In the genomic region with DNA sequence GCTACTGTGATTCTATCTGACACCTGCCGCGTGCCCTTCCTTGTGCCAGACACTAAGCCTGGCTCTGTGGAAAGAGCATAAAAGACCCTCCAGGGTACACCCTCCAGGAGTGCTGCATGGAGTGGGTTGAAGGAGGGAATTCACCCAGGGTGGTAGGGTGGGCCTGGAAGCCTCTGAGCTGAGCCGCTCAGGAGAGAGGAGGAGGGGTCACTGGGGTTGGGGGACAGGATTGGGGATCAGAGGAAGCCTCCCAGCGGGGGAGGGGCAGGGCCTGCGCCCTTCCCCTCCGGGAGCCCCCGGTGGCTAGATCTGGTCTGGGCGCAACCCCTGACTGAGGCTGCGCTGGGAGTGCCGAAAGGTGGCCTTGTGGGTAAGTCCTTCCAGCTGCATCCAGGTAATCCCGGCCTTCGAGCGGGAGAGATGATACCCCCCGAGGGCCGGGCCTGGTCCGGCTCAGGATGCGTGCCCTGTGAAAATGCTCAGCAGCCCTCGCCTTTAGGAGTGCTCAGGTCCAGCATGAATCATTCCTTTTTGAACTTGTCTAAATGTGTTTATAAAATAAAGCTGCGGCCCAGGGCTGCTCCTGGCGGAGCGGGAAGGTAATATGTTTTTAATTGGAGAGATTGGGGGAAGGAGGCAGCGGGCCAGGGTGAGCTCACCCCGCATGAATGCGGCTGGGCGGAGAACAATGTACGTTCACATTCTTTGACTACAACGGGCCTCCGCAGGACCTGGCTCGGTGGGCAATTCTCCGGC, we compare ENCODE assay signal across 12 cellular contexts.
DNase-seq lines count a peak whose midpoint lies in the region; ATAC-seq and TF ChIP-seq lines count a peak whose summit lies in the region.
"Had no signal": no experiment of that assay in that cellular context is flagged by ENCODE, and none has a peak within 500 bp of the region (broad histone marks: within the 10 kb centered on the region; RNA-seq: fewer than 3 reads in every experiment).

No MANE protein-coding gene starts in this region.

- H3K4me1 Mint-ChIP-seq in neural progenitor cell: peaks cover 6% of the 10 kb centered on the region
- H3K4me1 Mint-ChIP-seq in activated T-helper 2 cell treated with anti-CD3 and anti-CD28 coated beads, Interferon-gamma antibody, Interleukin-2, Interleukin-4, amounts not matched to agents 10 μg/mL and 5 μg/mL and 100 μg/mL, durations not matched to agents 14 hours and 24 hours and 36 hours (ENCODE audit: low read depth): no peaks in the 10 kb centered on the region

- peak overlapping the region; percentile 79 for H3K27ac Mint-ChIP-seq in neural progenitor cell
- H3K27ac Mint-ChIP-seq in activated T-helper 2 cell treated with anti-CD3 and anti-CD28 coated beads, Interferon-gamma antibody, Interleukin-2, Interleukin-4, amounts not matched to agents 10 μg/mL and 5 μg/mL and 100 μg/mL, durations not matched to agents 14 hours and 24 hours and 36 hours: no peak overlapping the region

- no peaks in the 10 kb centered on the region for H3K9me2 ChIP-seq in SK-N-SH

- no peak for TF ChIP-seq RAD21 in SK-N-SH (IDR thresholded peaks at IDR 0.05; ENCODE audit: low read length)

- H3K4me3 ChIP-seq in SK-N-SH (ENCODE audit: low read depth in 2 of 2, low read length in 1 of 2): no peak overlapping the region
- H3K4me3 ChIP-seq in fibroblast of the aortic adventitia (ENCODE audit: low read depth, low read length): no peak overlapping the region
- no peak overlapping the region for H3K4me3 ChIP-seq in neural progenitor cell
- H3K4me3 ChIP-seq: K562 had no signal

- no peaks in the 10 kb centered on the region for H3F3A ChIP-seq in SK-N-SH (replicated peaks; ENCODE audit: insufficient read depth)
- H3F3A ChIP-seq in neural progenitor cell (ENCODE audit: low read depth): peaks cover 19% of the 10 kb centered on the region

- intact Hi-C loops in activated T-helper 2 cell treated with anti-CD3 and anti-CD28 coated beads, Interferon-gamma antibody, Interleukin-2, Interleukin-4, amounts not matched to agents 10 μg/mL and 5 μg/mL and 100 μg/mL, durations not matched to agents 14 hours and 24 hours and 36 hours (cut with micrococcal nuclease): no loop called here

- WGBS in SK-N-SH (ENCODE audit: low lambda C conversion rate): 76% methylated on average over 12 of the region's 30 CpGs

- H3K36me3 ChIP-seq in SK-N-SH (replicated peaks in 1 of 2; ENCODE audit: control insufficient read depth in 1 of 2, insufficient read depth in 2 of 2, low read length in 1 of 2) (no peaks in the 10 kb centered on the region), neural progenitor cell (no peaks in the 10 kb centered on the region)

- H3K79me2 ChIP-seq in SK-N-SH (ENCODE audit: insufficient read depth) (no peaks in the 10 kb centered on the region), neural progenitor cell (ENCODE audit: low read depth) (no peaks in the 10 kb centered on the region)

- CTCF ChIA-PET in SK-N-SH (lab: Yijun Ruan, JAX): interaction anchor here (0.7 to 0.8 kb wide), 2 partner anchors 31 to 38 kb away, joined by 3 read pairs; no protein-coding TSS in a partner anchor

- H3K4me2 ChIP-seq in SK-N-SH: no peak overlapping the region
- peak overlapping the region; percentile 33 for H3K4me2 ChIP-seq in neural progenitor cell

- H3K9me3 ChIP-seq in SK-N-SH (no peaks in the 10 kb centered on the region), neural progenitor cell (ENCODE audit: low read depth) (no peaks in the 10 kb centered on the region)

- no peak overlapping the region for H2AFZ ChIP-seq in SK-N-SH (ENCODE audit: low read depth)
- peak overlapping the region; percentile 75 for H2AFZ ChIP-seq in neural progenitor cell (replicated peaks)

- H3K27me3 Mint-ChIP-seq in neural progenitor cell (ENCODE audit: insufficient read depth, low read depth): peaks cover 2% of the 10 kb centered on the region
- peaks cover 6% of the 10 kb centered on the region for H3K27me3 Mint-ChIP-seq in activated T-helper 2 cell treated with anti-CD3 and anti-CD28 coated beads, Interferon-gamma antibody, Interleukin-2, Interleukin-4, amounts not matched to agents 10 μg/mL and 5 μg/mL and 100 μg/mL, durations not matched to agents 14 hours and 24 hours and 36 hours (ENCODE audit: low read depth)

- H3K9me3 Mint-ChIP-seq in neural progenitor cell: no peaks in the 10 kb centered on the region
- H3K9me3 Mint-ChIP-seq in activated T-helper 2 cell treated with anti-CD3 and anti-CD28 coated beads, Interferon-gamma antibody, Interleukin-2, Interleukin-4, amounts not matched to agents 10 μg/mL and 5 μg/mL and 100 μg/mL, durations not matched to agents 14 hours and 24 hours and 36 hours: no peaks in the 10 kb centered on the region

- no peak overlapping the region for H3K27ac ChIP-seq in SK-N-SH (ENCODE audit: low read depth in 2 of 2, low read length in 1 of 2)
- H3K27ac ChIP-seq in neural progenitor cell: peak overlapping the region; percentile 2

- H3K9ac ChIP-seq in SK-N-SH: no peak overlapping the region
- no peak overlapping the region for H3K9ac ChIP-seq in neural progenitor cell

- TF ChIP-seq EP300 in SK-N-SH (IDR thresholded peaks at IDR 0.05; ENCODE audit: borderline replicate concordance in 1 of 2, low read depth in 1 of 2, low read length in 1 of 2): no peak

- POLR2A ChIA-PET in SK-N-SH (lab: Yijun Ruan, JAX): no interaction called here

- DNase-seq in AG08395 (ENCODE audit: low spot score) (peak; percentile 50), SK-N-SH (peak; percentile 44), fibroblast of the aortic adventitia (ENCODE audit: low read depth) (peak; percentile 91), neural progenitor cell (ENCODE audit: low spot score) (peak; percentile 90), NCI-H1436 (lab: John Stamatoyannopoulos, UW) (no peak)
- DNase-seq in activated T-helper 2 cell treated with anti-CD3 and anti-CD28 coated beads, Interferon-gamma antibody, Interleukin-2, Interleukin-4, amounts not matched to agents 10 μg/mL and 5 μg/mL and 100 μg/mL, durations not matched to agents 14 hours and 24 hours and 36 hours (ENCODE audit: low spot score): no peak
- DNase-seq in activated naive CD4-positive, alpha-beta T cell treated with Interleukin-2 at 50 U/mL for 16 hours: no peak
- DNase-seq: activated naive CD4-positive, alpha-beta T cell; AML-193; NK-92 treated with Interleukin-12 subunit alpha and Interleukin-12 subunit beta, amount 100 ng/mL, for 24 hours had no signal

- H3K4me3 Mint-ChIP-seq in neural progenitor cell: no peak overlapping the region
- no peak overlapping the region for H3K4me3 Mint-ChIP-seq in activated T-helper 2 cell treated with anti-CD3 and anti-CD28 coated beads, Interferon-gamma antibody, Interleukin-2, Interleukin-4, amounts not matched to agents 10 μg/mL and 5 μg/mL and 100 μg/mL, durations not matched to agents 14 hours and 24 hours and 36 hours (ENCODE audit: low read depth)

- H3K4me1 ChIP-seq in SK-N-SH (ENCODE audit: control insufficient read depth in 1 of 2, insufficient read depth in 2 of 2, low read depth in 1 of 2, low read length in 1 of 2): no peaks in the 10 kb centered on the region; a peak in 1 of 4 replicates
- H3K4me1 ChIP-seq in neural progenitor cell: peaks cover 16% of the 10 kb centered on the region

- no peak for TF ChIP-seq CTCF in SK-N-SH (IDR thresholded peaks at IDR 0.05)
- TF ChIP-seq CTCF in fibroblast of the aortic adventitia (IDR thresholded peaks at IDR 0.05; ENCODE audit: insufficient read depth, low read length): peak; percentile 56
- no peak for TF ChIP-seq CTCF in neural progenitor cell (IDR thresholded peaks at IDR 0.05)

- ATAC-seq in GM19467 (IDR thresholded peaks at IDR 0.05; ENCODE audit: unreplicated experiment): no peak
- ATAC-seq: K562 had no signal

- no peaks in the 10 kb centered on the region for H3K36me3 Mint-ChIP-seq in neural progenitor cell
- no peaks in the 10 kb centered on the region for H3K36me3 Mint-ChIP-seq in activated T-helper 2 cell treated with anti-CD3 and anti-CD28 coated beads, Interferon-gamma antibody, Interleukin-2, Interleukin-4, amounts not matched to agents 10 μg/mL and 5 μg/mL and 100 μg/mL, durations not matched to agents 14 hours and 24 hours and 36 hours (ENCODE audit: low read depth)

- H3K27me3 ChIP-seq in SK-N-SH (ENCODE audit: insufficient read depth) (no peaks in the 10 kb centered on the region), neural progenitor cell (no peaks in the 10 kb centered on the region)

- no peaks in the 10 kb centered on the region for H4K20me1 ChIP-seq in SK-N-SH (ENCODE audit: insufficient read depth)
- H4K20me1 ChIP-seq in neural progenitor cell (ENCODE audit: low read depth): no peaks in the 10 kb centered on the region

TF ChIP-seq in SK-N-SH, 30 proteins besides CTCF, POLR2A, EP300 and RAD21:
- TF ChIP-seq SIN3A (IDR thresholded peaks at IDR 0.05; ENCODE audit: borderline replicate concordance, low read depth, low read length) (no peak), SMC3 (IDR thresholded peaks at IDR 0.05; ENCODE audit: low read depth, low read length) (no peak), ELF1 (IDR thresholded peaks at IDR 0.05) (no peak), GABPA (IDR thresholded peaks at IDR 0.05; ENCODE audit: low read depth) (no peak), PBX3 (IDR thresholded peaks at IDR 0.05) (no peak)
- TF ChIP-seq, protein P1, sequence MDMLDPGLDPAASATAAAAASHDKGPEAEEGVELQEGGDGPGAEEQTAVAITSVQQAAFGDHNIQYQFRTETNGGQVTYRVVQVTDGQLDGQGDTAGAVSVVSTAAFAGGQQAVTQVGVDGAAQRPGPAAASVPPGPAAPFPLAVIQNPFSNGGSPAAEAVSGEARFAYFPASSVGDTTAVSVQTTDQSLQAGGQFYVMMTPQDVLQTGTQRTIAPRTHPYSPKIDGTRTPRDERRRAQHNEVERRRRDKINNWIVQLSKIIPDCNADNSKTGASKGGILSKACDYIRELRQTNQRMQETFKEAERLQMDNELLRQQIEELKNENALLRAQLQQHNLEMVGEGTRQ (IDR thresholded peaks at IDR 0.05; ENCODE audit: borderline replicate concordance, low read depth, low read length): no peak

Comparison
In these comparisons a context has a peak if more than half of its experiments do, and no peak if none do; other contexts are left out.
1. DNase-seq: peak in AG08395 (single experiment), SK-N-SH (single experiment), fibroblast of the aortic adventitia (single experiment) and neural progenitor cell (single experiment); none in activated T-helper 2 cell treated with anti-CD3 and anti-CD28 coated beads, Interferon-gamma antibody, Interleukin-2, Interleukin-4, amounts not matched to agents 10 μg/mL and 5 μg/mL and 100 μg/mL, durations not matched to agents 14 hours and 24 hours and 36 hours (single experiment), NCI-H1436 (single experiment) and activated naive CD4-positive, alpha-beta T cell treated with Interleukin-2 at 50 U/mL for 16 hours (single experiment).